21 cellular contexts compared by ENCODE assay signal in genomic region chr6:1544603-1545002, GRCh38.
"Had no signal": no experiment of that assay in that cellular context is flagged by ENCODE, and none has a peak within 500 bp of the region (broad histone marks: within the 10 kb centered on the region; RNA-seq: fewer than 3 reads in every experiment).

No MANE protein-coding gene starts in this region.

- H3K4me1 ChIP-seq: SJCRH30 had no signal

- ATAC-seq: HepG2, SK-N-SH treated with all-trans-retinoic acid at 6 μM for 48 hours had no signal

- H3K4me3 ChIP-seq: MG63, SJCRH30 had no signal

- H3K36me3 ChIP-seq: MG63, SJCRH30 had no signal

- H3K27ac ChIP-seq: SJCRH30 had no signal

- H3K9me3 ChIP-seq: MG63, SJCRH30 had no signal

- H3K27me3 ChIP-seq: MG63, SJCRH30 had no signal

- DNase-seq: IMR-90, Karpas-422, KG1, MG63, NCI-H1092 treated with DMSO at 0.1 percent for 48 hours, NCI-H1436, NCI-H187, NCI-H2029, NCI-H2081 treated with DMSO at 0.1 percent for 48 hours, NCI-H2171, NCI-H226, NCI-H446, NCI-H510A, NCI-H524 treated with DMSO at 0.1 percent for 48 hours, NCI-H69, NCI-H774, RPMI8226, SHP77 treated with DMSO at 0.1 percent for 48 hours, SJCRH30 had no signal
